In the genomic region with DNA sequence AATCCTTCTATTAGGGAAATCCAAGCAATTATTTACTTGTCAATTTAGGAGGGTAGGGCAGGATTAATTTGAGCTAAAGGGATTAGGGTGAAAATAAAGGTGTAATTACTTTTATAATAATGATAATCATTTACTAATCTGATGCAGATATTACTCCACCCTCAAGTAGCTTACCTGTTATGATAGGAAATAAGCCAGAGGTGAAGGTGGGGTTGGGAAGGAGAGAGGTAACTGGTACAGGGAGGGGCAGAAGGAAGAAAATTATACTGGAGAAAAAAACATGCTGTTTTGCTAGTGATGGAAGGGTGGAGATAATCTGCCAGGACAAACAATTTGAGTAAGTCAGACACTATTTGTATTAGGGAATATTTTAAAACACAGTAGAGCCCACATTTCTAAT, we compare ENCODE assay signal across 11 cellular contexts.
"Had no signal": no experiment of that assay in that cellular context is flagged by ENCODE, and none has a peak within 500 bp of the region (broad histone marks: within the 10 kb centered on the region; RNA-seq: fewer than 3 reads in every experiment).

No MANE protein-coding gene starts in this region.

- DNase-seq: GM23248, GOT3, H7, H9, HCEC 1CT, HFFc6 had no signal

- H3K36me3 ChIP-seq: HAP-1 had no signal

- ATAC-seq: GM23338, HCT116 had no signal

- H3K4me1 ChIP-seq: HAP-1 had no signal

- H3K4me3 ChIP-seq: GM23248, GM23338, HAP-1 had no signal

- H3K27ac ChIP-seq: GM23248 had no signal

- FAIRE-seq: H1, H54 had no signal

- H3K9me3 ChIP-seq: HAP-1 had no signal
